7 cellular contexts compared by ENCODE assay signal in genomic region chr2:149761611-149762010, GRCh38.
"Had no signal": no experiment of that assay in that cellular context is flagged by ENCODE, and none has a peak within 500 bp of the region (broad histone marks: within the 10 kb centered on the region; RNA-seq: fewer than 3 reads in every experiment).

No MANE protein-coding gene starts in this region.

- H3K27me3 Mint-ChIP-seq: IgD-negative memory B cell had no signal

- H3K27ac Mint-ChIP-seq: IgD-negative memory B cell had no signal

- H3K4me2 ChIP-seq: KMS-11 had no signal

- FAIRE-seq: HTR-8/SVneo had no signal

- H3K4me3 Mint-ChIP-seq: IgD-negative memory B cell had no signal

- DNase-seq: Karpas-422, KBM-7, KG1 had no signal

- H3K36me3 Mint-ChIP-seq: IgD-negative memory B cell had no signal

- H3K27ac ChIP-seq: HL-60, KMS-11 had no signal

- H3K4me1 Mint-ChIP-seq: IgD-negative memory B cell had no signal

- H3K9ac ChIP-seq: KMS-11 had no signal
